Comparison of ENCODE assay signal across 9 cellular contexts in genomic region chr19:43779820-43780219, GRCh38. TPM values are rescaled to one million over a fixed set of nuclear protein-coding genes. Genes with fewer than 3 reads are reported as not detected.
DNase-seq lines count a peak whose midpoint lies in the region; ATAC-seq, FAIRE-seq and TF ChIP-seq lines count a peak whose summit lies in the region.
"Had no signal": no experiment of that assay in that cellular context is flagged by ENCODE, and none has a peak within 500 bp of the region (broad histone marks: within the 10 kb centered on the region; RNA-seq: fewer than 3 reads in every experiment).

No MANE protein-coding gene starts in this region.

- H3K79me2 ChIP-seq in H9 (ENCODE audit: insufficient read depth, low read length) (no peaks in the 10 kb centered on the region), keratinocyte (ENCODE audit: control insufficient read depth, insufficient read depth, low read length) (peaks cover 3% of the 10 kb centered on the region), MM.1S (ENCODE audit: low read length) (no peaks in the 10 kb centered on the region)

- H2BK120ac ChIP-seq in H9 (ENCODE audit: low read depth, low read length, poor library complexity, severe bottlenecking) = no peak overlapping the region

- 0 out of 2 replicates have a peak, but pooled peaks cover 7% of the 10 kb centered on the region for H3F3A ChIP-seq in MM.1S (ENCODE audit: insufficient read depth, low read length)

- no peak overlapping the region for H3K9ac ChIP-seq in H9 (ENCODE audit: extremely low read depth, insufficient read length, low read length)
- H3K9ac ChIP-seq in keratinocyte (ENCODE audit: control insufficient read depth, extremely low read depth, insufficient read depth, low read length) = no peak overlapping the region
- no peak overlapping the region for H3K9ac ChIP-seq in MM.1S (ENCODE audit: low read length)

- dilution Hi-C loops in keratinocyte (cut with MboI; ENCODE audit: extremely low pct_ligation_motif_present, low sequenced_read_pairs) = no loop called here

- H3K36me3 Mint-ChIP-seq in H9 (ENCODE audit: insufficient read depth in 1 of 3, low read depth in 3 of 3) = no peaks in the 10 kb centered on the region; a peak in 1 of 7 replicates

- FAIRE-seq in keratinocyte (lab: Jason Lieb, UNC) = no peak

- no peak overlapping the region for H4K8ac ChIP-seq in H9 (replicated peaks; ENCODE audit: insufficient read length, low read depth, low read length)

- H4K5ac ChIP-seq in H9 (ENCODE audit: insufficient read length, low read depth, low read length) = no peak overlapping the region

- no peak overlapping the region for H4K91ac ChIP-seq in H9 (ENCODE audit: insufficient read length, low read depth, low read length)

- H3K36me3 ChIP-seq in BJ (ENCODE audit: control insufficient read depth, insufficient read depth, low read length) (no peaks in the 10 kb centered on the region), keratinocyte (ENCODE audit: control insufficient read depth in 2 of 2, extremely low read depth in 1 of 2, insufficient read depth in 2 of 2, low read length in 2 of 2) (no peaks in the 10 kb centered on the region), MM.1S (replicated peaks; ENCODE audit: insufficient read depth, low read length) (no peaks in the 10 kb centered on the region)

- H2BK12ac ChIP-seq in H9 (ENCODE audit: insufficient read length, low read depth, low read length) = no peak overlapping the region

- no peak overlapping the region for H3T11ph ChIP-seq in H9 (ENCODE audit: low read length)

- no peak overlapping the region; a peak in 1 of 7 replicates for H3K27ac Mint-ChIP-seq in H9

- H2AK5ac ChIP-seq in H9 (ENCODE audit: insufficient read length, low read length) = no peak overlapping the region

- no peak overlapping the region for H2BK15ac ChIP-seq in H9 (ENCODE audit: low read depth, low read length)

- H3K14ac ChIP-seq in H9 (ENCODE audit: insufficient read depth, low read length) = no peak overlapping the region

- 0 out of 2 replicates have a peak, but pooled peaks have one; percentile 8 for TF ChIP-seq CTCF in BJ (IDR thresholded peaks at IDR 0.05; ENCODE audit: insufficient read depth, low read depth, low read length)
- 0 out of 3 replicates have a peak, but pooled peaks have one; percentile 23 for TF ChIP-seq CTCF in H9 (conservative IDR thresholded peaks at IDR 0.05)
- TF ChIP-seq CTCF in keratinocyte (optimal IDR thresholded peaks at IDR 0.05 in 1 of 3, IDR thresholded peaks at IDR 0.05 in 1 of 3, conservative IDR thresholded peaks at IDR 0.05 in 1 of 3; ENCODE audit: extremely low read depth in 1 of 3, insufficient read depth in 2 of 3, low read length in 3 of 3) = no peak
- no peak for TF ChIP-seq CTCF in MM.1S (IDR thresholded peaks at IDR 0.05; ENCODE audit: low read length)

- H3K79me1 ChIP-seq in H9 (ENCODE audit: insufficient read depth, low read depth, low read length, poor library complexity, severe bottlenecking) = no peaks in the 10 kb centered on the region

- H3K18ac ChIP-seq in H9 (ENCODE audit: insufficient read length, low read depth, low read length) = no peak overlapping the region

- H3K9me2 ChIP-seq in MM.1S (replicated peaks; ENCODE audit: insufficient read depth, low read length) = no peaks in the 10 kb centered on the region

- H3K4me2 ChIP-seq in H9 (ENCODE audit: insufficient read depth, insufficient read length, low read length) (no peak overlapping the region), keratinocyte (ENCODE audit: control insufficient read depth, extremely low read depth, insufficient read depth, low read depth, low read length) (peak overlapping the region; percentile 65), MM.1S (ENCODE audit: low read depth, low read length) (no peak overlapping the region)

- H2BK5ac ChIP-seq in H9 (ENCODE audit: insufficient read length, low read length) = no peak overlapping the region

- DNase-seq in BJ (ENCODE audit: low read depth) = no peak
- DNase-seq in H9 = no peak
- peak; percentile 47 for DNase-seq in UCSD-AML1 (lab: John Stamatoyannopoulos, UW; ENCODE audit: unreplicated experiment)
- DNase-seq in keratinocyte (ENCODE audit: low read depth, low spot score) = no peak
- no peak for DNase-seq in MM.1S
- DNase-seq: left cardiac atrium had no signal

- H3K9me3 Mint-ChIP-seq in H9 = no peaks in the 10 kb centered on the region; a peak in 2 of 5 replicates

- no CpG with 5 or more reads among the region's 3 CpGs for WGBS in H9 (ENCODE audit: extremely low coverage, insufficient read length, low lambda C conversion rate)

- H3K4me3 Mint-ChIP-seq in H9 = no peak overlapping the region

- H3K9me1 ChIP-seq in keratinocyte (ENCODE audit: control insufficient read depth, extremely low read depth, insufficient read depth, low read length) = no peaks in the 10 kb centered on the region

- H3K4ac ChIP-seq in H9 (ENCODE audit: low read depth, low read length) = no peak overlapping the region

- H3K27me3 Mint-ChIP-seq in H9 (ENCODE audit: low read depth) = peaks cover 42% of the 10 kb centered on the region

- H3K27me3 ChIP-seq in BJ (ENCODE audit: control insufficient read depth, insufficient read depth, low read length) (no peaks in the 10 kb centered on the region; the same call in 1 of the 2 replicates), H9 (ENCODE audit: insufficient read depth, low read length) (no peaks in the 10 kb centered on the region; the same call in 1 of the 2 replicates), keratinocyte (ENCODE audit: control insufficient read depth, extremely low read depth, insufficient read depth, low read length) (no peaks in the 10 kb centered on the region), MM.1S (replicated peaks; ENCODE audit: insufficient read depth, low read length) (no peaks in the 10 kb centered on the region)

- H2BK20ac ChIP-seq in H9 (ENCODE audit: low read depth, low read length, poor library complexity, severe bottlenecking) = no peak overlapping the region

- H3K23ac ChIP-seq in H9 (ENCODE audit: insufficient read length, low read depth, low read length) = no peak overlapping the region

- H3K23me2 ChIP-seq in H9 (ENCODE audit: insufficient read length, low read depth, low read length, poor library complexity, severe bottlenecking) = no peaks in the 10 kb centered on the region

- no peak overlapping the region for H3K4me3 ChIP-seq in BJ (ENCODE audit: low read depth, low read length)
- H3K4me3 ChIP-seq in keratinocyte (ENCODE audit: control insufficient read depth in 2 of 3, extremely low read depth in 1 of 3, insufficient read depth in 2 of 3, low read depth in 1 of 3, low read length in 3 of 3) = peak overlapping the region; percentile 1 to 71 (median 37)
- H3K4me3 ChIP-seq in MM.1S (ENCODE audit: low read length) = no peak overlapping the region

- POLR2A ChIA-PET in BJ (lab: Charles Lee) = no interaction called here

- H3K27ac ChIP-seq in H9 (ENCODE audit: insufficient read length, low read depth, low read length) (no peak overlapping the region), keratinocyte (ENCODE audit: control insufficient read depth, insufficient read depth, low read length) (no peak overlapping the region), MM.1S (ENCODE audit: low read length) (no peak overlapping the region)

- ATAC-seq in GM18511 (IDR thresholded peaks at IDR 0.05; ENCODE audit: unreplicated experiment) (no peak), GM21381 (IDR thresholded peaks at IDR 0.05; ENCODE audit: unreplicated experiment) (no peak), HG02571 (IDR thresholded peaks at IDR 0.05; ENCODE audit: unreplicated experiment) (no peak)
- ATAC-seq: left cardiac atrium had no signal

- no peak overlapping the region for H3K56ac ChIP-seq in H9 (ENCODE audit: insufficient read length, low read depth, low read length)

- CTCF ChIA-PET in BJ (lab: Yijun Ruan, JAX) = interaction anchor here (1.2 to 3.0 kb wide), 4 partner anchors 12 to 35 kb away, joined by 5 to 15 read pairs (median 8); no protein-coding TSS in a partner anchor

- H3K9me3 ChIP-seq in H9 (ENCODE audit: control insufficient read depth, low read depth, low read length) (no peaks in the 10 kb centered on the region), keratinocyte (ENCODE audit: control insufficient read depth, low read depth, low read length) (no peaks in the 10 kb centered on the region), MM.1S (replicated peaks; ENCODE audit: insufficient read depth, low read length) (no peaks in the 10 kb centered on the region)

- H2AFZ ChIP-seq in H9 (ENCODE audit: low read length) (no peak overlapping the region), keratinocyte (ENCODE audit: control insufficient read depth, low read length) (no peak overlapping the region), MM.1S (ENCODE audit: low read length) (no peak overlapping the region)

- H3K4me1 Mint-ChIP-seq in H9 = peaks cover 30 to 44% of the 10 kb centered on the region in 2 experiments

- H3K4me1 ChIP-seq in H9 (ENCODE audit: insufficient read depth, low read length) (peaks cover 4% of the 10 kb centered on the region; the same call in 1 of the 2 replicates), keratinocyte (ENCODE audit: control insufficient read depth, extremely low read depth, insufficient read depth, low read length) (peaks cover 63% of the 10 kb centered on the region), MM.1S (ENCODE audit: low read length) (peaks cover 21% of the 10 kb centered on the region)

- no peaks in the 10 kb centered on the region for H4K20me1 ChIP-seq in H9 (ENCODE audit: control insufficient read depth, insufficient read depth, insufficient read length)
- no peaks in the 10 kb centered on the region for H4K20me1 ChIP-seq in keratinocyte (ENCODE audit: control insufficient read depth, extremely low read depth, insufficient read depth, low read length)
- no peaks in the 10 kb centered on the region for H4K20me1 ChIP-seq in MM.1S (ENCODE audit: insufficient read depth, low read length)

RNA-seq across cellular contexts. Expression of gene KCNN4, which starts 1.0 kb away (rescaled TPM):
- 0.28 and 0.38 TPM in 2 replicates for polyA plus RNA-seq in BJ (2011; rRNA removed)
- polyA minus RNA-seq in BJ (2011; rRNA and poly(A)+ RNA removed) = not detected in 2 replicates
- total RNA-seq in H9 (2021) = 0.26 TPM in 1 of 2 replicates, not detected in the other
- 9.8 to 15.5 TPM (median 10.5 TPM) in 3 replicates for polyA plus RNA-seq in keratinocyte
- 2.8 TPM for polyA plus RNA-seq in keratinocyte (2011; ENCODE audit: low read depth)
- 3.3 and 4.6 TPM in 2 replicates for polyA plus RNA-seq in keratinocyte (2011; cell fraction: cytosol; rRNA removed)
- 20.7 and 21.0 TPM in 2 replicates for polyA plus RNA-seq in keratinocyte (2011; cell fraction: nucleus; rRNA removed)
- polyA plus RNA-seq in keratinocyte (2012; ENCODE audit: low replicate concordance) = 5.6 and 14.8 TPM in 2 replicates
- polyA minus RNA-seq in keratinocyte = 7.9 to 28.6 TPM (median 10.3 TPM) in 3 replicates
- 11.3 TPM for polyA minus RNA-seq in keratinocyte (2011; cell fraction: cytosol; rRNA and poly(A)+ RNA removed)
- polyA minus RNA-seq in keratinocyte (2011; cell fraction: nucleus; rRNA and poly(A)+ RNA removed) = 11.3 and 11.5 TPM in 2 replicates

RNA-seq across cellular contexts. Expression of gene LYPD5, which starts 22.4 kb away (rescaled TPM):
- polyA plus RNA-seq in BJ (2011; rRNA removed) (0.40 and 0.50 TPM in 2 replicates), keratinocyte (4.0 to 8.8 TPM (median 4.2 TPM) in 3 replicates)
- polyA minus RNA-seq in BJ (2011; rRNA and poly(A)+ RNA removed) = 0.46 and 0.66 TPM in 2 replicates
- 0.50 TPM in 2 replicates for total RNA-seq in H9 (2021)
- 46.7 TPM for polyA plus RNA-seq in keratinocyte (2011; ENCODE audit: low read depth)
- polyA plus RNA-seq in keratinocyte (2011; cell fraction: cytosol; rRNA removed) = 6.1 and 7.7 TPM in 2 replicates
- 5.4 and 7.3 TPM in 2 replicates for polyA plus RNA-seq in keratinocyte (2011; cell fraction: nucleus; rRNA removed)
- polyA plus RNA-seq in keratinocyte (2012; ENCODE audit: low replicate concordance) = 7.9 and 75.5 TPM in 2 replicates
- polyA minus RNA-seq in keratinocyte = 8.5 to 29.6 TPM (median 9.0 TPM) in 3 replicates
- 17.5 TPM for polyA minus RNA-seq in keratinocyte (2011; cell fraction: cytosol; rRNA and poly(A)+ RNA removed)
- 7.5 and 15.8 TPM in 2 replicates for polyA minus RNA-seq in keratinocyte (2011; cell fraction: nucleus; rRNA and poly(A)+ RNA removed)

RNA-seq across cellular contexts. Expression of gene SMG9, which starts 25.1 kb away (rescaled TPM):
- polyA plus RNA-seq in BJ (2011; rRNA removed) (10.1 and 14.8 TPM in 2 replicates), keratinocyte (12.1 to 15.6 TPM (median 14.8 TPM) in 3 replicates)
- polyA minus RNA-seq in BJ (2011; rRNA and poly(A)+ RNA removed) = 9.7 and 12.3 TPM in 2 replicates
- total RNA-seq in H9 (2021) = 47.9 and 52.2 TPM in 2 replicates
- 10.6 TPM for polyA plus RNA-seq in keratinocyte (2011; ENCODE audit: low read depth)
- 7.7 and 12.0 TPM in 2 replicates for polyA plus RNA-seq in keratinocyte (2011; cell fraction: cytosol; rRNA removed)
- polyA plus RNA-seq in keratinocyte (2011; cell fraction: nucleus; rRNA removed) = 53.4 and 59.6 TPM in 2 replicates
- polyA plus RNA-seq in keratinocyte (2012; ENCODE audit: low replicate concordance) = 17.9 and 24.6 TPM in 2 replicates
- polyA minus RNA-seq in keratinocyte = 11.7 to 17.9 TPM (median 12.4 TPM) in 3 replicates
- polyA minus RNA-seq in keratinocyte (2011; cell fraction: cytosol; rRNA and poly(A)+ RNA removed) = 11.9 TPM
- 12.8 and 14.0 TPM in 2 replicates for polyA minus RNA-seq in keratinocyte (2011; cell fraction: nucleus; rRNA and poly(A)+ RNA removed)

RNA-seq across cellular contexts. Expression of gene ZNF283, which starts 47.3 kb away (rescaled TPM):
- polyA plus RNA-seq in BJ (2011; rRNA removed) = 3.0 and 4.3 TPM in 2 replicates
- 4.3 and 5.8 TPM in 2 replicates for polyA minus RNA-seq in BJ (2011; rRNA and poly(A)+ RNA removed)
- total RNA-seq in H9 (2021) = 10.4 and 11.6 TPM in 2 replicates
- polyA plus RNA-seq in keratinocyte = 3.5 to 7.7 TPM (median 5.7 TPM) in 3 replicates
- polyA plus RNA-seq in keratinocyte (2011; ENCODE audit: low read depth) = 3.8 TPM
- polyA plus RNA-seq in keratinocyte (2011; cell fraction: cytosol; rRNA removed) = 2.1 and 2.9 TPM in 2 replicates
- polyA plus RNA-seq in keratinocyte (2011; cell fraction: nucleus; rRNA removed) = 10.7 and 11.8 TPM in 2 replicates
- 4.4 and 5.2 TPM in 2 replicates for polyA plus RNA-seq in keratinocyte (2012; ENCODE audit: low replicate concordance)
- polyA minus RNA-seq in keratinocyte = 7.8 to 15.1 TPM (median 11.2 TPM) in 3 replicates
- polyA minus RNA-seq in keratinocyte (2011; cell fraction: cytosol; rRNA and poly(A)+ RNA removed) = 5.4 TPM
- polyA minus RNA-seq in keratinocyte (2011; cell fraction: nucleus; rRNA and poly(A)+ RNA removed) = 12.8 and 21.1 TPM in 2 replicates

Comparison
In these comparisons a context has a peak if more than half of its experiments do, and no peak if none do; other contexts are left out.
1. H3K4me3 ChIP-seq: peak in keratinocyte (3 of 3); none in BJ (single experiment) and MM.1S (single experiment).
2. CTCF ChIP-seq: peak in BJ (single experiment) and H9 (single experiment); none in keratinocyte (0 of 3) and MM.1S (single experiment).